In genomic region chr17:44071198-44071520, GRCh38 we compare ENCODE assay signal across 8 cellular contexts. TPM values are rescaled to one million over a fixed set of nuclear protein-coding genes. Genes with fewer than 3 reads are reported as not detected.
A peak's percentile ranks its signal among the peaks of the same experiment; 100 is the strongest.
DNase-seq lines count a peak whose midpoint lies in the region; ATAC-seq, FAIRE-seq and TF ChIP-seq lines count a peak whose summit lies in the region.

No MANE protein-coding gene starts in this region.

- FAIRE-seq in A549 (lab: Jason Lieb, UNC): no peak

- peaks cover 14% of the 10 kb centered on the region for H3F3A ChIP-seq in GM23338 (replicated peaks; ENCODE audit: low read depth)

- peaks cover 32% of the 10 kb centered on the region for H3K36me3 Mint-ChIP-seq in GM23338 (ENCODE audit: low read depth)
- no peaks in the 10 kb centered on the region for H3K36me3 Mint-ChIP-seq in activated naive CD8-positive, alpha-beta T cell

- TF ChIP-seq CTCF in A549 (IDR thresholded peaks at IDR 0.05) (no peak), GM23338 (conservative IDR thresholded peaks at IDR 0.05; ENCODE audit: low read depth in 2 of 2) (no peak), liver (IDR thresholded peaks at IDR 0.05; ENCODE audit: low read depth, low read length, missing input control) (no peak), tibial artery (IDR thresholded peaks at IDR 0.05) (no peak)

- H3K9me3 ChIP-seq in A549 (no peaks in the 10 kb centered on the region), liver (ENCODE audit: control insufficient read depth in 4 of 4, low read length in 3 of 4) (no peaks in the 10 kb centered on the region), tibial artery (no peaks in the 10 kb centered on the region)

- H3K9ac ChIP-seq in liver (ENCODE audit: low read depth in 1 of 2, low read length in 2 of 2): peak overlapping the region; percentile 61 to 64

- DNase-seq in A549 (ENCODE audit: low read depth in 1 of 2, low spot score in 1 of 2) (no peak), GM23338 (ENCODE audit: low spot score) (no peak), tibial artery (no peak), head of caudate nucleus (no peak)

- no peaks in the 10 kb centered on the region; the same call in 1 of the 2 replicates for H4K20me1 ChIP-seq in GM23338 (replicated peaks; ENCODE audit: insufficient read depth)

- under 1% methylated on average over 3 of the region's 3 CpGs for WGBS in A549 (ENCODE audit: missing lambda C conversion rate)
- WGBS in liver: 6% methylated on average over 3 of the region's 3 CpGs

- TF ChIP-seq RAD21 in A549 (conservative IDR thresholded peaks at IDR 0.05 in 1 of 2, IDR thresholded peaks at IDR 0.05 in 1 of 2) (no peak), liver (IDR thresholded peaks at IDR 0.05) (no peak)

- H3K4me3 ChIP-seq in A549 (peak overlapping the region; percentile 69), GM23338 (peak overlapping the region; percentile 99), liver (ENCODE audit: low read depth in 1 of 3, low read length in 3 of 3) (peak overlapping the region; percentile 66 to 85 (median 83)), tibial artery (peak overlapping the region; percentile 58 to 68)

- H3K4me1 ChIP-seq in A549 (peaks cover 19% of the 10 kb centered on the region), GM23338 (ENCODE audit: insufficient read depth) (peaks cover 24% of the 10 kb centered on the region; the same call in 1 of the 2 replicates), liver (ENCODE audit: control insufficient read depth in 4 of 4, insufficient read depth in 4 of 4, low read length in 3 of 4) (peaks cover 5 to 36% (median 26%) of the 10 kb centered on the region in 4 donors), tibial artery (peaks cover 4 to 39% (median 25%) of the 10 kb centered on the region in 4 donors)

- peaks cover 24% of the 10 kb centered on the region for H3K79me2 ChIP-seq in GM23338 (replicated peaks; ENCODE audit: insufficient read depth)

- H3K4me3 Mint-ChIP-seq in GM23338: peak overlapping the region; percentile 95
- H3K4me3 Mint-ChIP-seq in activated naive CD8-positive, alpha-beta T cell: peak overlapping the region; percentile 96

- peaks cover 23% of the 10 kb centered on the region for H3K4me1 Mint-ChIP-seq in GM23338
- H3K4me1 Mint-ChIP-seq in activated naive CD8-positive, alpha-beta T cell (ENCODE audit: low read depth): peaks cover 35% of the 10 kb centered on the region

- no peak for TF ChIP-seq POLR2A in A549 (IDR thresholded peaks at IDR 0.05; ENCODE audit: low read length)

- peak overlapping the region; percentile 97 for H3K27ac Mint-ChIP-seq in GM23338
- peak overlapping the region; percentile 97 for H3K27ac Mint-ChIP-seq in activated naive CD8-positive, alpha-beta T cell

- peak overlapping the region; percentile 75 for H3K4me2 ChIP-seq in A549
- H3K4me2 ChIP-seq in GM23338: peak overlapping the region; percentile 94

- H3K27ac ChIP-seq in A549 (peak overlapping the region; percentile 92 to 93), GM23338 (ENCODE audit: low read depth) (peak overlapping the region; percentile 98), liver (ENCODE audit: low read depth in 1 of 2, low read length in 2 of 2) (peak overlapping the region; percentile 86 to 88), tibial artery (peak overlapping the region; percentile 79 to 88)

- CTCF ChIA-PET in A549 (lab: Yijun Ruan, JAX): interaction anchor here (0.7 to 7.7 kb wide), 4 partner anchors 13 to 69 kb away, joined by 5 to 108 read pairs (median 36); no protein-coding TSS in a partner anchor

- no peak for TF ChIP-seq EP300 in A549 (IDR thresholded peaks at IDR 0.05)

- no peaks in the 10 kb centered on the region for H3K27me3 Mint-ChIP-seq in GM23338 (ENCODE audit: insufficient read depth, low read depth, poor library complexity)
- no peaks in the 10 kb centered on the region for H3K27me3 Mint-ChIP-seq in activated naive CD8-positive, alpha-beta T cell

- POLR2A ChIA-PET in A549 (lab: Yijun Ruan, JAX): interaction anchor here (0.8 to 2.8 kb wide), 8 partner anchors 12 to 56 kb away, joined by 3 to 25 read pairs (median 8); partner anchors contain the start of genes HDAC5 and TMEM101

- no peaks in the 10 kb centered on the region; the same call in 2 of the 3 replicates for H3K9me3 Mint-ChIP-seq in GM23338
- no peaks in the 10 kb centered on the region for H3K9me3 Mint-ChIP-seq in activated naive CD8-positive, alpha-beta T cell (ENCODE audit: low read depth)

- intact Hi-C loops in tibial artery (cut with DNase I; ENCODE audit: low total_unique reads): loop anchor here (5.0 kb wide), 2 partner anchors 36 to 51 kb away; partner anchors contain the start of gene HDAC5
- intact Hi-C loops in head of caudate nucleus (cut with DNase I): loop anchor here (5.0 kb wide), 1 partner anchor 41 kb away; no protein-coding TSS in a partner anchor

- peak overlapping the region; percentile 84; the same call in 1 of the 2 replicates for H2AFZ ChIP-seq in GM23338

- H3K36me3 ChIP-seq in GM23338 (ENCODE audit: insufficient read depth) (peaks cover 9% of the 10 kb centered on the region; the same call in 1 of the 2 replicates), liver (ENCODE audit: control insufficient read depth in 4 of 4, insufficient read depth in 3 of 4, low read depth in 1 of 4, low read length in 3 of 4) (peaks cover 0 to 10% (median 3%) of the 10 kb centered on the region in 4 donors), tibial artery (peaks cover 17 to 20% (median 19%) of the 10 kb centered on the region in 3 donors)

- ATAC-seq in A549: no peak; a peak in 1 of 6 replicates
- no peak for ATAC-seq in GM23338
- no peak for ATAC-seq in HG03342 (IDR thresholded peaks at IDR 0.05; ENCODE audit: unreplicated experiment)
- ATAC-seq in HG03432 (IDR thresholded peaks at IDR 0.05; ENCODE audit: unreplicated experiment): no peak

- no peaks in the 10 kb centered on the region; the same call in 1 of the 2 replicates for H3K9me2 ChIP-seq in GM23338 (ENCODE audit: insufficient read depth)

- H3K27me3 ChIP-seq in GM23338 (ENCODE audit: insufficient read depth) (no peaks in the 10 kb centered on the region), liver (ENCODE audit: control insufficient read depth in 4 of 4, insufficient read depth in 4 of 4, low read length in 3 of 4) (no peaks in the 10 kb centered on the region), tibial artery (no peaks in the 10 kb centered on the region)

TF ChIP-seq in A549, 52 proteins besides CTCF, POLR2A, EP300 and RAD21 (continues in another document):
- TF ChIP-seq NR3C1 (IDR thresholded peaks at IDR 0.05) (no peak), JUNB (IDR thresholded peaks at IDR 0.05) (no peak), JUN (IDR thresholded peaks at IDR 0.05) (no peak), FOSL2 (IDR thresholded peaks at IDR 0.05) (no peak), FOSL2 (CRISPR knock-in tag; IDR thresholded peaks at IDR 0.05) (peak; percentile 31; the same call in 1 of the 2 replicates)

TF ChIP-seq in GM23338, 12 proteins besides CTCF, POLR2A, EP300 and RAD21 (continues in another document):
- TF ChIP-seq CREB1 (CRISPR knock-in tag; IDR thresholded peaks at IDR 0.05; ENCODE audit: low read depth) (no peak), JUNB (IDR thresholded peaks at IDR 0.05; ENCODE audit: unreplicated experiment) (no peak)

TF ChIP-seq in liver, 16 proteins besides CTCF, POLR2A, EP300 and RAD21:
- no peak for TF ChIP-seq GABPA (IDR thresholded peaks at IDR 0.05 in 1 of 2, conservative IDR thresholded peaks at IDR 0.05 in 1 of 2)
- no peak for TF ChIP-seq FOXA1 (IDR thresholded peaks at IDR 0.05)
- no peak for TF ChIP-seq TAF1 (conservative IDR thresholded peaks at IDR 0.05)
- TF ChIP-seq JUND (IDR thresholded peaks at IDR 0.05): no peak
TF ChIP-seq in liver: peak in this region for 0.

RNA-seq across cellular contexts. Expression of gene G6PC3, which starts 0.6 kb away (rescaled TPM):
- polyA plus RNA-seq in A549 (2011; rRNA removed): 104 TPM in 2 replicates
- polyA plus RNA-seq in A549 (2012; cell fraction: cytosol; rRNA removed): 216 and 285 TPM in 2 replicates
- 173 and 235 TPM in 2 replicates for polyA plus RNA-seq in A549 (2012; cell fraction: nucleus; rRNA removed)
- 122 to 130 TPM (median 128 TPM) in 3 replicates for polyA plus RNA-seq in A549 (2017; fragmentation: RNase III; extraction: RNeasy Plus Mini Kit Qiagen cat#74134 plus additional on column Dnase treatment)
- polyA minus RNA-seq in A549 (2011; rRNA and poly(A)+ RNA removed): 147 and 151 TPM in 2 replicates
- 110 and 112 TPM in 2 replicates for total RNA-seq in GM23338 (2014; rRNA removed; shearing (Covaris generic))
- 143 and 154 TPM in 2 replicates for polyA plus RNA-seq in GM23338 (2016; fragmentation: Nextera tagmentation; extraction: Ambion mirVana)
- total RNA-seq in liver: 1 to 10 TPM; 6.7 to 7.8 TPM
- polyA plus RNA-seq in liver: 10 to 100 TPM in 1 of 2 donors, 1 to 10 TPM in 1; 8.7 to 15.1 TPM

RNA-seq across cellular contexts. Expression of gene LSM12, which starts 4.7 kb away (rescaled TPM):
- 64.9 and 75.0 TPM in 2 replicates for polyA plus RNA-seq in A549 (2011; rRNA removed)
- polyA plus RNA-seq in A549 (2012; cell fraction: cytosol; rRNA removed): 33.6 and 38.9 TPM in 2 replicates
- 15.7 and 19.4 TPM in 2 replicates for polyA plus RNA-seq in A549 (2012; cell fraction: nucleus; rRNA removed)
- 42.4 to 43.9 TPM (median 43.1 TPM) in 3 replicates for polyA plus RNA-seq in A549 (2017; fragmentation: RNase III; extraction: RNeasy Plus Mini Kit Qiagen cat#74134 plus additional on column Dnase treatment)
- polyA minus RNA-seq in A549 (2011; rRNA and poly(A)+ RNA removed): 72.8 and 73.5 TPM in 2 replicates
- total RNA-seq in GM23338 (2014; rRNA removed; shearing (Covaris generic)): 64.4 and 72.7 TPM in 2 replicates
- polyA plus RNA-seq in GM23338 (2016; fragmentation: Nextera tagmentation; extraction: Ambion mirVana): 226 and 241 TPM in 2 replicates
- 10 to 100 TPM; 12.1 to 13.6 TPM for total RNA-seq in liver
- 10 to 100 TPM; 16.7 to 31.9 TPM for polyA plus RNA-seq in liver

RNA-seq across cellular contexts. Expression of gene HDAC5, which starts 52.3 kb away (rescaled TPM):
- 3.1 and 5.7 TPM in 2 replicates for polyA plus RNA-seq in A549 (2011; rRNA removed)
- polyA plus RNA-seq in A549 (2012; cell fraction: cytosol; rRNA removed): 1.9 and 3.7 TPM in 2 replicates
- 11.9 and 12.9 TPM in 2 replicates for polyA plus RNA-seq in A549 (2012; cell fraction: nucleus; rRNA removed)
- 3.2 to 7.1 TPM (median 4.5 TPM) in 3 replicates for polyA plus RNA-seq in A549 (2017; fragmentation: RNase III; extraction: RNeasy Plus Mini Kit Qiagen cat#74134 plus additional on column Dnase treatment)
- 8.4 and 11.0 TPM in 2 replicates for polyA minus RNA-seq in A549 (2011; rRNA and poly(A)+ RNA removed)
- 71.1 and 86.9 TPM in 2 replicates for total RNA-seq in GM23338 (2014; rRNA removed; shearing (Covaris generic))
- 16.9 TPM in 2 replicates for polyA plus RNA-seq in GM23338 (2016; fragmentation: Nextera tagmentation; extraction: Ambion mirVana)
- total RNA-seq in liver: 10 to 100 TPM; 18.2 to 20.3 TPM
- 10 to 100 TPM in 1 of 2 donors, 1 to 10 TPM in 1; 5.8 to 10.7 TPM for polyA plus RNA-seq in liver

RNA-seq across cellular contexts. Expression of gene TMEM101, which starts 56.4 kb away (rescaled TPM):
- polyA plus RNA-seq in A549 (2011; rRNA removed) (38.2 and 40.3 TPM in 2 replicates), A549 (2017; fragmentation: RNase III; extraction: RNeasy Plus Mini Kit Qiagen cat#74134 plus additional on column Dnase treatment) (29.6 to 33.5 TPM (median 32.2 TPM) in 3 replicates), GM23338 (2016; fragmentation: Nextera tagmentation; extraction: Ambion mirVana) (15.9 and 19.7 TPM in 2 replicates), liver (10 to 100 TPM; 12.0 to 18.4 TPM)
- polyA plus RNA-seq in A549 (2012; cell fraction: cytosol; rRNA removed): 53.9 and 59.4 TPM in 2 replicates
- polyA plus RNA-seq in A549 (2012; cell fraction: nucleus; rRNA removed): 64.5 and 68.1 TPM in 2 replicates
- 37.8 and 44.1 TPM in 2 replicates for polyA minus RNA-seq in A549 (2011; rRNA and poly(A)+ RNA removed)
- 31.6 and 38.4 TPM in 2 replicates for total RNA-seq in GM23338 (2014; rRNA removed; shearing (Covaris generic))
- total RNA-seq in liver: 10 to 100 TPM; 24.4 to 25.7 TPM
